ENCODE assay signal across 17 cellular contexts in the genomic region with DNA sequence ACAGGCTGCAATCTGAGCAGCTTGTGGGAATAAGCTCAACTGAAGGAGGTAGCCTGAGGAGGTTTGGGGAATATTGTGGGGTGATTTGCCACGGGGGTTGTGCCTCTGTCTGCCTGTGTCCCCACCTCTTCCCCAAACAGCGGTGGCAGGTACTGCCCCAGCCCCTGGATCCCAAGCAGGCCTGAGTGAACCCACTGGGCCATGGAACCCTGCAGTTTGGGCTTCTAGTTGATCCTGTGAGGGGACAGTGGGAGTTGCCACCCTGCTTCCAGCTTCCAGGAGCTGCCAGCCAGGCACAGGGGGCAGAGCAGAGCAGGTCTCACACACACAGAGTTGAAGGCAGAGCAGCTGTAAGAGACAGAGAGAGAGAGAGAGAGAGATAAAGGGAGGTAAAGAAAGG.
DNase-seq lines count a peak whose midpoint lies in the region; ATAC-seq and TF ChIP-seq lines count a peak whose summit lies in the region.
"Had no signal": no experiment of that assay in that cellular context is flagged by ENCODE, and none has a peak within 500 bp of the region (broad histone marks: within the 10 kb centered on the region; RNA-seq: fewer than 3 reads in every experiment).

No MANE protein-coding gene starts in this region.

- H2AFZ ChIP-seq in parathyroid adenoma, result no peak overlapping the region

- no peaks in the 10 kb centered on the region for H3K36me3 Mint-ChIP-seq in T-helper 17 cell (ENCODE audit: low read depth)
- H3K36me3 Mint-ChIP-seq in endodermal cell (ENCODE audit: low read depth), result no peaks in the 10 kb centered on the region
- H3K36me3 Mint-ChIP-seq: CD8-positive, alpha-beta memory T cell; IgD-negative memory B cell had no signal

- peak overlapping the region; percentile 59 for H3K27ac Mint-ChIP-seq in T-helper 17 cell
- H3K27ac Mint-ChIP-seq in endodermal cell, result no peak overlapping the region
- H3K27ac Mint-ChIP-seq: CD8-positive, alpha-beta memory T cell; IgD-negative memory B cell had no signal

- no peak overlapping the region for H3K9ac ChIP-seq in endodermal cell (ENCODE audit: extremely low read depth, low read length, poor library complexity, severe bottlenecking)
- no peak overlapping the region for H3K9ac ChIP-seq in parathyroid adenoma

- H3K4me1 Mint-ChIP-seq in T-helper 17 cell, result no peaks in the 10 kb centered on the region
- H3K4me1 Mint-ChIP-seq in endodermal cell, result peaks cover 3% of the 10 kb centered on the region
- H3K4me1 Mint-ChIP-seq: CD8-positive, alpha-beta memory T cell; IgD-negative memory B cell had no signal

- no peaks in the 10 kb centered on the region for H3K79me2 ChIP-seq in parathyroid adenoma

- H3K27me3 Mint-ChIP-seq in T-helper 17 cell (no peaks in the 10 kb centered on the region), endodermal cell (ENCODE audit: insufficient read depth) (no peaks in the 10 kb centered on the region)

- H3K9me3 ChIP-seq in T-helper 17 cell (ENCODE audit: control insufficient read depth, low read length, poor library complexity, severe bottlenecking) (no peaks in the 10 kb centered on the region), endodermal cell (ENCODE audit: control insufficient read depth, low read length) (no peaks in the 10 kb centered on the region), parathyroid adenoma (ENCODE audit: control insufficient read depth, low read length) (no peaks in the 10 kb centered on the region), stomach (peaks cover 0 to 14% (median 3%) of the 10 kb centered on the region in 4 donors), lower lobe of right lung (no peaks in the 10 kb centered on the region)

- H3K4me3 ChIP-seq in endodermal cell (ENCODE audit: low read length) (no peak overlapping the region), parathyroid adenoma (ENCODE audit: low read depth, low read length) (no peak overlapping the region), stomach (no peak overlapping the region), lower lobe of right lung (no peak overlapping the region)
- H3K4me3 ChIP-seq: Peyer's patch had no signal

- no peak for TF ChIP-seq POLR2A in stomach (IDR thresholded peaks at IDR 0.05)

- no peak for TF ChIP-seq CTCF in endodermal cell (conservative IDR thresholded peaks at IDR 0.05)
- no peak for TF ChIP-seq CTCF in parathyroid adenoma (IDR thresholded peaks at IDR 0.05)
- no peak for TF ChIP-seq CTCF in stomach (IDR thresholded peaks at IDR 0.05)
- TF ChIP-seq CTCF in lower lobe of right lung (IDR thresholded peaks at IDR 0.05), result no peak

- no peak overlapping the region for H3K4me3 Mint-ChIP-seq in T-helper 17 cell
- H3K4me3 Mint-ChIP-seq in endodermal cell, result no peak overlapping the region
- H3K4me3 Mint-ChIP-seq: CD8-positive, alpha-beta memory T cell had no signal

- H3K27me3 ChIP-seq in endodermal cell (ENCODE audit: control insufficient read depth, insufficient read depth, low read length, poor library complexity, severe bottlenecking) (no peaks in the 10 kb centered on the region), parathyroid adenoma (ENCODE audit: control insufficient read depth, insufficient read depth, low read length) (no peaks in the 10 kb centered on the region), stomach (peaks cover 0 to 22% (median 0%) of the 10 kb centered on the region in 3 donors), lower lobe of right lung (ENCODE audit: low read depth) (no peaks in the 10 kb centered on the region)
- H3K27me3 ChIP-seq: Peyer's patch had no signal

- H3K36me3 ChIP-seq in endodermal cell (ENCODE audit: control insufficient read depth, insufficient read depth, low read length), result no peaks in the 10 kb centered on the region
- H3K36me3 ChIP-seq in parathyroid adenoma (ENCODE audit: control insufficient read depth, insufficient read depth, low read length), result no peaks in the 10 kb centered on the region
- H3K36me3 ChIP-seq in stomach, result no peaks in the 10 kb centered on the region
- H3K36me3 ChIP-seq in lower lobe of right lung, result no peaks in the 10 kb centered on the region
- H3K36me3 ChIP-seq: Peyer's patch had no signal

- DNase-seq in T-helper 17 cell (no peak), endodermal cell (peak; percentile 27), stomach (peak; percentile 3), lower lobe of right lung (no peak), NCI-H1417 treated with DMSO at 0.1 percent for 48 hours (lab: John Stamatoyannopoulos, UW) (no peak), NCI-H187 treated with DMSO at 0.1 percent for 48 hours (lab: John Stamatoyannopoulos, UW) (no peak)
- DNase-seq: Calu3; CD8-positive, alpha-beta memory T cell; NCI-H1105; NCI-H1694; NCI-H2081 treated with DMSO at 0.1 percent for 48 hours; NCI-H2171 treated with DMSO at 0.1 percent for 48 hours; NCI-H524 treated with DMSO at 0.1 percent for 48 hours had no signal

- peaks cover 60% of the 10 kb centered on the region for H3K9me3 Mint-ChIP-seq in endodermal cell

- TF ChIP-seq EP300 in stomach (IDR thresholded peaks at IDR 0.05), result no peak

- H3K4me1 ChIP-seq in endodermal cell (ENCODE audit: control insufficient read depth, insufficient read depth, low read length), result no peaks in the 10 kb centered on the region
- H3K4me1 ChIP-seq in parathyroid adenoma, result peaks cover 47% of the 10 kb centered on the region
- H3K4me1 ChIP-seq in stomach, result peaks cover 0 to 3% (median 0%) of the 10 kb centered on the region in 4 donors
- H3K4me1 ChIP-seq in lower lobe of right lung, result no peaks in the 10 kb centered on the region
- H3K4me1 ChIP-seq: Peyer's patch had no signal

- intact Hi-C loops in stomach (cut with DNase I; ENCODE audit: low total_unique reads), result loop anchor here (10.0 kb wide), 1 partner anchor 157 kb away; no protein-coding TSS in a partner anchor
- intact Hi-C loops in lower lobe of right lung (cut with DNase I), result no loop called here

- H3K4me2 ChIP-seq in parathyroid adenoma (ENCODE audit: low read length), result no peak overlapping the region

- H3K27ac ChIP-seq in endodermal cell (ENCODE audit: low read depth, low read length), result no peak overlapping the region
- H3K27ac ChIP-seq in parathyroid adenoma, result peak overlapping the region; percentile 53
- H3K27ac ChIP-seq in stomach, result no peak overlapping the region
- no peak overlapping the region for H3K27ac ChIP-seq in lower lobe of right lung
- H3K27ac ChIP-seq: C4-2B, Peyer's patch had no signal

- no peak for ATAC-seq in T-helper 17 cell
- ATAC-seq in lower lobe of right lung, result no peak

- WGBS in endodermal cell (ENCODE audit: insufficient coverage in 1 of 2, insufficient read length in 1 of 2), 2 experiments, result 100% methylated on average over 1 of the region's 2 CpGs; no CpG with 5 or more reads in 1 of the 2 experiments
- 44 to 95% (median 80%) methylated on average over 1 to 2 of the region's 2 CpGs for WGBS in stomach, 5 donors

Comparison
In these comparisons a context has a peak if more than half of its experiments do, and no peak if none do; other contexts are left out.
1. DNase-seq: peak in endodermal cell (single experiment) and stomach (single experiment); none in T-helper 17 cell (0 of 3), lower lobe of right lung (single experiment), NCI-H1417 treated with DMSO at 0.1 percent for 48 hours (single experiment) and NCI-H187 treated with DMSO at 0.1 percent for 48 hours (single experiment).